Comparison of ENCODE assay signal across 27 cellular contexts in genomic region chr18:3713708-3714107, GRCh38.
"Had no signal": no experiment of that assay in that cellular context is flagged by ENCODE, and none has a peak within 500 bp of the region (broad histone marks: within the 10 kb centered on the region; RNA-seq: fewer than 3 reads in every experiment).

No MANE protein-coding gene starts in this region.

- H3K36me3 ChIP-seq: adrenal gland, SJCRH30 had no signal

- H2AFZ ChIP-seq: PC-9 had no signal

- H3K4me2 ChIP-seq: PC-9 had no signal

- H3K27me3 Mint-ChIP-seq: brain had no signal

- H3K9me3 ChIP-seq: adrenal gland, SJCRH30 had no signal

- H3K4me3 ChIP-seq: adrenal gland, K562, PC-9, SJCRH30, SK-N-MC had no signal

- H3K9me3 Mint-ChIP-seq: activated CD4-positive, alpha-beta T cell treated with anti-CD3 and anti-CD28 coated beads, Interleukin-2, amount 10 ng/mL, durations not matched to agents 24 days and 14 days; activated CD8-positive, alpha-beta T cell treated with anti-CD3 and anti-CD28 coated beads for 36 hours; activated naive CD4-positive, alpha-beta T cell treated with anti-CD3 and anti-CD28 coated beads for 36 hours; activated naive CD4-positive, alpha-beta T cell treated with anti-CD3 and anti-CD28 coated beads, Interleukin-2, amount 50 U/mL, for 72 hours; activated T-cell treated with anti-CD3 and anti-CD28 coated beads, Interleukin-2, amount 50 U/mL, for 4 hours; activated T-helper 1 cell treated with anti-CD3 and anti-CD28 coated beads, Interleukin-12 subunit alpha, Interleukin-12 subunit beta, Interleukin-2, Interleukin-4 antibody, amounts not matched to agents 30 ng/mL and 10 ng/mL and 1 ng/mL, durations not matched to agents 14 hours and 24 hours and 36 hours; brain; T-helper 1 cell treated with Interleukin-12 subunit alpha and Interleukin-12 subunit beta and Interleukin-4 antibody, amounts not matched to agents 30 μg/mL and 1 μg/mL, for 36 hours; T-helper 2 cell treated with Interferon-gamma antibody and Interleukin-4, amounts not matched to agents 5 μg/mL and 100 μg/mL, for 36 hours had no signal

- ATAC-seq: activated CD8-positive, alpha-beta T cell treated with anti-CD3 and anti-CD28 coated beads for 36 hours; activated naive CD4-positive, alpha-beta T cell treated with anti-CD3 and anti-CD28 coated beads, Interleukin-2, amount 50 U/mL, for 72 hours; activated T-cell treated with anti-CD3 and anti-CD28 coated beads, Interleukin-2, amount 50 U/mL, for 4 hours; K562 had no signal

- H3K27me3 ChIP-seq: adrenal gland, SJCRH30 had no signal

- H3K4me1 ChIP-seq: SJCRH30 had no signal

- H3K27ac ChIP-seq: PC-9, SJCRH30, SK-N-MC had no signal

- DNase-seq: activated CD4-positive, alpha-beta T cell treated with anti-CD3 and anti-CD28 coated beads, Interleukin-2, amount 10 ng/mL, durations not matched to agents 24 days and 14 days; activated CD4-positive, alpha-beta T cell treated with anti-CD3 and anti-CD28 coated beads, Interleukin-2, amount 50 U/mL, for 4 hours; activated CD8-positive, alpha-beta T cell treated with anti-CD3 and anti-CD28 coated beads for 36 hours; activated gamma-delta T cell treated with Interleukin-2 at 50 U/mL for 16 hours; activated naive CD4-positive, alpha-beta T cell treated with anti-CD3 and anti-CD28 coated beads for 36 hours; activated T-cell treated with anti-CD3 and anti-CD28 coated beads for 4 hours; activated T-cell treated with anti-CD3 and anti-CD28 coated beads, Interleukin-2, amount 50 U/mL, for 4 hours; caudate nucleus; cerebellar nuclear complex; NCI-H1105; NCI-H1417 treated with DMSO at 0.1 percent for 48 hours; NCI-H1694; NCI-H1930; NCI-H2081 treated with DMSO at 0.1 percent for 48 hours; NCI-H345; NCI-H524 treated with DMSO at 0.1 percent for 48 hours; PC-9; SHP77; SJCRH30 had no signal

- H3K4me3 Mint-ChIP-seq: activated CD4-positive, alpha-beta T cell treated with anti-CD3 and anti-CD28 coated beads, Interleukin-2, amount 10 ng/mL, durations not matched to agents 24 days and 14 days; activated CD8-positive, alpha-beta T cell treated with anti-CD3 and anti-CD28 coated beads for 36 hours; activated naive CD4-positive, alpha-beta T cell treated with anti-CD3 and anti-CD28 coated beads for 36 hours; activated T-cell treated with anti-CD3 and anti-CD28 coated beads, Interleukin-2, amount 50 U/mL, for 4 hours; activated T-helper 1 cell treated with anti-CD3 and anti-CD28 coated beads, Interleukin-12 subunit alpha, Interleukin-12 subunit beta, Interleukin-2, Interleukin-4 antibody, amounts not matched to agents 30 ng/mL and 10 ng/mL and 1 ng/mL, durations not matched to agents 14 hours and 24 hours and 36 hours; brain; T-helper 1 cell treated with Interleukin-12 subunit alpha and Interleukin-12 subunit beta and Interleukin-4 antibody, amounts not matched to agents 30 μg/mL and 1 μg/mL, for 36 hours; T-helper 2 cell treated with Interferon-gamma antibody and Interleukin-4, amounts not matched to agents 5 μg/mL and 100 μg/mL, for 36 hours had no signal

- H3K36me3 Mint-ChIP-seq: activated naive CD4-positive, alpha-beta T cell treated with anti-CD3 and anti-CD28 coated beads, Interleukin-2, amount 50 U/mL, for 72 hours had no signal

- H3K27ac Mint-ChIP-seq: activated CD4-positive, alpha-beta T cell treated with anti-CD3 and anti-CD28 coated beads, Interleukin-2, amount 10 ng/mL, durations not matched to agents 24 days and 14 days; activated CD8-positive, alpha-beta T cell treated with anti-CD3 and anti-CD28 coated beads for 36 hours; activated naive CD4-positive, alpha-beta T cell treated with anti-CD3 and anti-CD28 coated beads for 36 hours; activated naive CD4-positive, alpha-beta T cell treated with anti-CD3 and anti-CD28 coated beads, Interleukin-2, amount 50 U/mL, for 72 hours; activated T-helper 1 cell treated with anti-CD3 and anti-CD28 coated beads, Interleukin-12 subunit alpha, Interleukin-12 subunit beta, Interleukin-2, Interleukin-4 antibody, amounts not matched to agents 30 ng/mL and 10 ng/mL and 1 ng/mL, durations not matched to agents 14 hours and 24 hours and 36 hours; T-helper 1 cell treated with Interleukin-12 subunit alpha and Interleukin-12 subunit beta and Interleukin-4 antibody, amounts not matched to agents 30 μg/mL and 1 μg/mL, for 36 hours; T-helper 2 cell treated with Interferon-gamma antibody and Interleukin-4, amounts not matched to agents 5 μg/mL and 100 μg/mL, for 36 hours had no signal
